ENCODE assay signal across 21 cellular contexts in genomic region chr20:19711126-19711525, GRCh38. TPM values are rescaled to one million over a fixed set of nuclear protein-coding genes. Genes with fewer than 3 reads are reported as not detected.
DNase-seq lines count a peak whose midpoint lies in the region; FAIRE-seq and TF ChIP-seq lines count a peak whose summit lies in the region.
"Had no signal": no experiment of that assay in that cellular context is flagged by ENCODE, and none has a peak within 500 bp of the region (broad histone marks: within the 10 kb centered on the region; RNA-seq: fewer than 3 reads in every experiment).

No MANE protein-coding gene starts in this region.

- H3K36me3 ChIP-seq in Caco-2 (ENCODE audit: control insufficient read depth, insufficient read depth, low read length), result no peaks in the 10 kb centered on the region
- no peaks in the 10 kb centered on the region for H3K36me3 ChIP-seq in endothelial cell of umbilical vein (ENCODE audit: control insufficient read depth in 2 of 2, extremely low read depth in 1 of 2, insufficient read depth in 2 of 2, low read length in 2 of 2)
- no peaks in the 10 kb centered on the region for H3K36me3 ChIP-seq in kidney (ENCODE audit: control insufficient read depth in 1 of 2, insufficient read depth in 2 of 2, low read length in 2 of 2)
- H3K36me3 ChIP-seq: BE2C had no signal

- no peaks in the 10 kb centered on the region for H3K36me3 Mint-ChIP-seq in Caco-2 (ENCODE audit: insufficient read depth, unreplicated experiment)
- H3K36me3 Mint-ChIP-seq: CD4-positive, alpha-beta memory T cell had no signal

- CTCF ChIA-PET in Caco-2 (lab: Charles Lee), result no interaction called here
- CTCF ChIA-PET in endothelial cell of umbilical vein (lab: Charles Lee), result no interaction called here

- FAIRE-seq in endothelial cell of umbilical vein (lab: Jason Lieb, UNC) (no peak), urothelium cell line (lab: Jason Lieb, UNC) (peak; percentile 93), kidney (lab: Jason Lieb, UNC) (no peak)
- FAIRE-seq: D721Med, G401.6, GM12892 had no signal

- intact Hi-C loops in Caco-2 (cut with micrococcal nuclease; ENCODE audit: unreplicated experiment) (no loop called here), endothelial cell of umbilical vein (cut with micrococcal nuclease) (no loop called here), kidney (cut with DNase I) (no loop called here)

- H4K20me1 ChIP-seq in endothelial cell of umbilical vein (replicated peaks; ENCODE audit: control insufficient read depth, extremely low read depth, insufficient read depth, low read length), result no peaks in the 10 kb centered on the region

- no peak overlapping the region for H3K27ac Mint-ChIP-seq in Caco-2 (ENCODE audit: unreplicated experiment)
- H3K27ac Mint-ChIP-seq: CD4-positive, alpha-beta memory T cell; HFFc6 had no signal

- H3K9me3 Mint-ChIP-seq in Caco-2 (ENCODE audit: unreplicated experiment), result no peaks in the 10 kb centered on the region

- no peak overlapping the region for H2AFZ ChIP-seq in endothelial cell of umbilical vein (ENCODE audit: low read depth, low read length)

- H3K4me1 ChIP-seq in Caco-2 (peaks cover 42% of the 10 kb centered on the region), endothelial cell of umbilical vein (ENCODE audit: control insufficient read depth, extremely low read depth, insufficient read depth, low read length) (no peaks in the 10 kb centered on the region), kidney (ENCODE audit: control insufficient read depth in 1 of 2, insufficient read depth in 1 of 2, low read depth in 1 of 2, low read length in 2 of 2) (peaks cover 16 to 17% of the 10 kb centered on the region in 2 donors)
- H3K4me1 ChIP-seq: BE2C had no signal

- no peak for TF ChIP-seq CTCF in Caco-2 (IDR thresholded peaks at IDR 0.05; ENCODE audit: insufficient read depth in 1 of 2, low read depth in 1 of 2, low read length in 1 of 2, severe bottlenecking in 1 of 2, unreplicated experiment in 1 of 2)
- TF ChIP-seq CTCF in VCaP (conservative IDR thresholded peaks at IDR 0.05), result no peak
- no peak for TF ChIP-seq CTCF in endothelial cell of umbilical vein (IDR thresholded peaks at IDR 0.05; ENCODE audit: extremely low read depth in 1 of 2, insufficient read depth in 1 of 2, low read depth in 1 of 2, low read length in 2 of 2)
- TF ChIP-seq CTCF in kidney (IDR thresholded peaks at IDR 0.05; ENCODE audit: borderline replicate concordance, extremely low read depth, insufficient read depth), result no peak

- dilution Hi-C loops in endothelial cell of umbilical vein (cut with MboI; ENCODE audit: extremely low pct_ligation_motif_present, low sequenced_read_pairs), result no loop called here

- peaks cover 7% of the 10 kb centered on the region; the same call in 1 of the 2 replicates for H3K9me3 ChIP-seq in Caco-2
- no peaks in the 10 kb centered on the region for H3K9me3 ChIP-seq in endothelial cell of umbilical vein (replicated peaks; ENCODE audit: control insufficient read depth, insufficient read depth, low read length)
- H3K9me3 ChIP-seq in kidney (ENCODE audit: control insufficient read depth in 1 of 2, low read length in 2 of 2), result no peaks in the 10 kb centered on the region
- H3K9me3 ChIP-seq: BE2C had no signal

- no peaks in the 10 kb centered on the region for H3K79me2 ChIP-seq in endothelial cell of umbilical vein (ENCODE audit: control insufficient read depth, insufficient read depth, low read length)

- POLR2A ChIA-PET in Caco-2 (lab: Charles Lee) (no interaction called here), endothelial cell of umbilical vein (lab: Charles Lee) (no interaction called here)

- no peak for DNase-seq in Caco-2
- DNase-seq in endothelial cell of umbilical vein (ENCODE audit: low read depth, low spot score), result no peak
- DNase-seq in urothelium cell line (ENCODE audit: low spot score), result no peak
- DNase-seq in T-helper 9 cell, result no peak
- DNase-seq in kidney, result no peak
- no peak for DNase-seq in activated effector memory CD4-positive, alpha-beta T cell treated with Interleukin-2 at 50 U/mL for 16 hours
- DNase-seq: BE2C; CD4-positive, alpha-beta memory T cell; DMS153; DMS79 treated with DMSO at 0.1 percent for 48 hours; EL; GOT3; HCEC 1CT; HFFc6; IMR-90; KBM-7 had no signal

- peaks cover 20% of the 10 kb centered on the region for H3K4me1 Mint-ChIP-seq in Caco-2 (ENCODE audit: low read depth, unreplicated experiment)
- H3K4me1 Mint-ChIP-seq: CD4-positive, alpha-beta memory T cell had no signal

- no peaks in the 10 kb centered on the region for H3K9me1 ChIP-seq in endothelial cell of umbilical vein (replicated peaks; ENCODE audit: control insufficient read depth, extremely low read depth, insufficient read depth, low read length)

- H3K4me3 Mint-ChIP-seq in Caco-2 (ENCODE audit: unreplicated experiment), result peak overlapping the region; percentile 17
- H3K4me3 Mint-ChIP-seq: CD4-positive, alpha-beta memory T cell; HFFc6 had no signal

- H3K9ac ChIP-seq in endothelial cell of umbilical vein (replicated peaks; ENCODE audit: extremely low read depth, insufficient read depth, low read length) (no peak overlapping the region), kidney (ENCODE audit: low read length in 2 of 2) (no peak overlapping the region)

- H3K27me3 ChIP-seq in Caco-2 (replicated peaks; ENCODE audit: control insufficient read depth, insufficient read depth, low read length) (no peaks in the 10 kb centered on the region), endothelial cell of umbilical vein (ENCODE audit: control insufficient read depth in 2 of 2, insufficient read depth in 2 of 2, low read length in 2 of 2) (peaks cover 9 to 15% of the 10 kb centered on the region in 2 experiments)
- H3K27me3 ChIP-seq: BE2C had no signal

- H3K27me3 Mint-ChIP-seq in Caco-2 (ENCODE audit: insufficient read depth, unreplicated experiment), result no peaks in the 10 kb centered on the region

- BruUV-seq in Caco-2 (replicated peaks; lab: Mats Ljungman, UMichigan) (no TSS peak), endothelial cell of umbilical vein (replicated peaks; lab: Mats Ljungman, UMichigan) (no TSS peak)

- H3K27ac ChIP-seq in VCaP (peak overlapping the region; percentile 35; the same call in 1 of the 2 replicates), endothelial cell of umbilical vein (ENCODE audit: insufficient read depth, low read depth, low read length) (no peak overlapping the region), kidney (ENCODE audit: low read depth in 2 of 2, low read length in 2 of 2) (no peak overlapping the region)
- H3K27ac ChIP-seq: C4-2B had no signal

- H3K4me3 ChIP-seq in Caco-2 (ENCODE audit: low read depth, low read length) (no peak overlapping the region), endothelial cell of umbilical vein (replicated peaks in 1 of 3; ENCODE audit: insufficient read depth in 1 of 3, low read depth in 1 of 3, low read length in 3 of 3) (no peak overlapping the region), kidney (ENCODE audit: low read length in 2 of 2) (no peak overlapping the region)

- H3K4me2 ChIP-seq in endothelial cell of umbilical vein (ENCODE audit: insufficient read depth, low read length), result no peak overlapping the region

- TF ChIP-seq POLR2A in endothelial cell of umbilical vein (IDR thresholded peaks at IDR 0.05; ENCODE audit: low read depth, low read length), result no peak

TF ChIP-seq in endothelial cell of umbilical vein, 7 proteins besides CTCF, POLR2A, EP300 and RAD21:
- TF ChIP-seq, protein P1, sequence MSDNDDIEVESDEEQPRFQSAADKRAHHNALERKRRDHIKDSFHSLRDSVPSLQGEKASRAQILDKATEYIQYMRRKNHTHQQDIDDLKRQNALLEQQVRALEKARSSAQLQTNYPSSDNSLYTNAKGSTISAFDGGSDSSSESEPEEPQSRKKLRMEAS (IDR thresholded peaks at IDR 0.05; ENCODE audit: insufficient read depth, insufficient read length), result peak; percentile 7
- TF ChIP-seq JUN (IDR thresholded peaks at IDR 0.05; ENCODE audit: borderline replicate concordance, insufficient read depth, insufficient read length, low read depth), result no peak

RNA-seq across cellular contexts. Expression of gene RIN2, which starts 46.9 kb away (rescaled TPM):
- total RNA-seq in Caco-2 (2022), result 35.2 and 36.7 TPM in 2 replicates
- total RNA-seq in endothelial cell of umbilical vein, result 98.5 and 119 TPM in 2 replicates
- 18.0 and 22.6 TPM in 2 replicates for polyA plus RNA-seq in endothelial cell of umbilical vein
- 26.4 and 28.1 TPM in 2 replicates for polyA plus RNA-seq in endothelial cell of umbilical vein (2011; cell fraction: cytosol; rRNA removed)
- 78.0 and 79.9 TPM in 2 replicates for polyA plus RNA-seq in endothelial cell of umbilical vein (2011; cell fraction: nucleus; rRNA removed)
- 44.9 and 47.0 TPM in 2 replicates for polyA plus RNA-seq in endothelial cell of umbilical vein (2012)
- 121 and 149 TPM in 2 replicates for polyA minus RNA-seq in endothelial cell of umbilical vein
- polyA minus RNA-seq in endothelial cell of umbilical vein (2011; cell fraction: cytosol; rRNA and poly(A)+ RNA removed), result 9.7 TPM
- polyA minus RNA-seq in endothelial cell of umbilical vein (2011; cell fraction: nucleus; rRNA and poly(A)+ RNA removed), result 186 and 192 TPM in 2 replicates
- 109 TPM for total RNA-seq in kidney
- 20.2 TPM for polyA plus RNA-seq in kidney (ENCODE audit: insufficient read depth, low read depth, low replicate concordance)
- polyA plus RNA-seq: CD4-positive, alpha-beta memory T cell had no signal
